ENCODE assay signal across 8 cellular contexts in genomic region chr5:132103969-132104391, GRCh38. TPM values are rescaled to one million over a fixed set of nuclear protein-coding genes. Genes with fewer than 3 reads are reported as not detected.
DNase-seq lines count a peak whose midpoint lies in the region; ATAC-seq, FAIRE-seq and TF ChIP-seq lines count a peak whose summit lies in the region.

No MANE protein-coding gene starts in this region.

- H3K36me3 ChIP-seq in BLaER1 (no peaks in the 10 kb centered on the region), astrocyte (ENCODE audit: insufficient read depth, low read length) (no peaks in the 10 kb centered on the region), uterus (no peaks in the 10 kb centered on the region), endodermal cell (ENCODE audit: control insufficient read depth, insufficient read depth, low read length) (no peaks in the 10 kb centered on the region)

- peaks cover 21% of the 10 kb centered on the region for H3K4me1 Mint-ChIP-seq in astrocyte (ENCODE audit: low read depth, unreplicated experiment)
- H3K4me1 Mint-ChIP-seq in endodermal cell = no peaks in the 10 kb centered on the region

- no peak overlapping the region for H3K4me3 Mint-ChIP-seq in astrocyte (ENCODE audit: unreplicated experiment)
- no peak overlapping the region for H3K4me3 Mint-ChIP-seq in endodermal cell

- H3K4me3 ChIP-seq in BLaER1 (no peak overlapping the region), astrocyte (ENCODE audit: insufficient read depth, low read depth, low read length) (peak overlapping the region; percentile 18), uterus (no peak overlapping the region), endodermal cell (ENCODE audit: low read length) (no peak overlapping the region)

- H3K4me2 ChIP-seq in BLaER1 (peak overlapping the region; percentile 86), astrocyte (ENCODE audit: low read length) (peak overlapping the region; percentile 81)

- no peak for TF ChIP-seq POLR2A in uterus (IDR thresholded peaks at IDR 0.05)

- H3K27ac Mint-ChIP-seq in astrocyte (ENCODE audit: unreplicated experiment) = no peak overlapping the region
- no peak overlapping the region for H3K27ac Mint-ChIP-seq in endodermal cell

- H3K4me1 ChIP-seq in BLaER1 = peaks cover 65% of the 10 kb centered on the region
- H3K4me1 ChIP-seq in astrocyte (ENCODE audit: insufficient read depth, low read length) = peaks cover 34% of the 10 kb centered on the region
- H3K4me1 ChIP-seq in uterus = no peaks in the 10 kb centered on the region
- H3K4me1 ChIP-seq in endodermal cell (ENCODE audit: control insufficient read depth, insufficient read depth, low read length) = no peaks in the 10 kb centered on the region

- peak; percentile 18 for ATAC-seq in GM19324 (IDR thresholded peaks at IDR 0.05; ENCODE audit: low FRiP score, unreplicated experiment)
- ATAC-seq in HG03342 (IDR thresholded peaks at IDR 0.05; ENCODE audit: unreplicated experiment) = peak; percentile 12

- no peaks in the 10 kb centered on the region for H3K79me2 ChIP-seq in astrocyte (ENCODE audit: insufficient read depth, low read length)

- H3K27ac ChIP-seq in BLaER1 = peak overlapping the region; percentile 61
- H3K27ac ChIP-seq in astrocyte (ENCODE audit: low read depth, low read length) = peak overlapping the region; percentile 77
- H3K27ac ChIP-seq in uterus = no peak overlapping the region
- no peak overlapping the region for H3K27ac ChIP-seq in endodermal cell (ENCODE audit: low read depth, low read length)

- H4K20me1 ChIP-seq in BLaER1 (no peaks in the 10 kb centered on the region), astrocyte (ENCODE audit: insufficient read depth, low read length) (no peaks in the 10 kb centered on the region)

- H3K9me3 ChIP-seq in BLaER1 (0 out of 2 replicates have a peak, but pooled peaks cover 2% of the 10 kb centered on the region), astrocyte (ENCODE audit: insufficient read depth, low read depth, low read length) (no peaks in the 10 kb centered on the region), uterus (no peaks in the 10 kb centered on the region), endodermal cell (ENCODE audit: control insufficient read depth, low read length) (no peaks in the 10 kb centered on the region)

- no peak for FAIRE-seq in astrocyte (lab: Jason Lieb, UNC)

- no peak for TF ChIP-seq CTCF in astrocyte (IDR thresholded peaks at IDR 0.05; ENCODE audit: insufficient read depth, low read depth, low read length)
- TF ChIP-seq CTCF in uterus (IDR thresholded peaks at IDR 0.05) = no peak
- TF ChIP-seq CTCF in endodermal cell (conservative IDR thresholded peaks at IDR 0.05) = no peak

- peak overlapping the region; percentile 24 for H2AFZ ChIP-seq in astrocyte (ENCODE audit: low read depth, low read length)

- H3K9ac ChIP-seq in BLaER1 = no peak overlapping the region; the same call in 1 of the 2 replicates
- H3K9ac ChIP-seq in astrocyte (ENCODE audit: low read length) = peak overlapping the region; percentile 32
- H3K9ac ChIP-seq in endodermal cell (ENCODE audit: extremely low read depth, low read length, poor library complexity, severe bottlenecking) = no peak overlapping the region

- H3K9me3 Mint-ChIP-seq in astrocyte (ENCODE audit: unreplicated experiment) = peaks cover 4% of the 10 kb centered on the region
- H3K9me3 Mint-ChIP-seq in endodermal cell = peaks cover 5% of the 10 kb centered on the region

- intact Hi-C loops in uterus (cut with DNase I; ENCODE audit: low total_unique reads) = no loop called here

- H3K36me3 Mint-ChIP-seq in astrocyte (ENCODE audit: low read depth, unreplicated experiment) (no peaks in the 10 kb centered on the region), endodermal cell (ENCODE audit: low read depth) (no peaks in the 10 kb centered on the region)

- peaks cover 8% of the 10 kb centered on the region for H3K27me3 Mint-ChIP-seq in astrocyte (ENCODE audit: low read depth, unreplicated experiment)
- H3K27me3 Mint-ChIP-seq in endodermal cell (ENCODE audit: insufficient read depth) = peaks cover 5% of the 10 kb centered on the region

- no peaks in the 10 kb centered on the region for H3K27me3 ChIP-seq in BLaER1
- no peaks in the 10 kb centered on the region for H3K27me3 ChIP-seq in astrocyte (ENCODE audit: insufficient read depth, low read length)
- H3K27me3 ChIP-seq in uterus = no peaks in the 10 kb centered on the region
- peaks cover 9% of the 10 kb centered on the region for H3K27me3 ChIP-seq in endodermal cell (ENCODE audit: control insufficient read depth, insufficient read depth, low read length, poor library complexity, severe bottlenecking)

- WGBS in endodermal cell (ENCODE audit: insufficient coverage in 1 of 2, insufficient read length in 1 of 2), 2 experiments = 90 to 97% methylated on average over 5 to 6 of the region's 6 CpGs

- no peak for DNase-seq in astrocyte (ENCODE audit: low read depth)
- DNase-seq in uterus = no peak
- DNase-seq in NCI-H2196 (lab: John Stamatoyannopoulos, UW; ENCODE audit: unreplicated experiment) = no peak
- DNase-seq in endodermal cell = no peak
- DNase-seq in NOMO-1 (lab: John Stamatoyannopoulos, UW; ENCODE audit: unreplicated experiment in 2 of 2) = no peak

RNA-seq across cellular contexts. Expression of gene CSF2, which starts 30.4 kb away (rescaled TPM):
- total RNA-seq in astrocyte (not detected in 2 replicates), uterus (not detected), endodermal cell (not detected)
- not detected for polyA plus RNA-seq in endodermal cell (2013, experiment 1 of 2)
- not detected for polyA plus RNA-seq in endodermal cell (2013, experiment 2 of 2)

RNA-seq across cellular contexts. Expression of gene IL3, which starts 43.5 kb away (rescaled TPM):
- total RNA-seq in astrocyte (not detected in 2 replicates), uterus (not detected), endodermal cell (not detected)
- not detected for polyA plus RNA-seq in endodermal cell (2013, experiment 1 of 2)
- polyA plus RNA-seq in endodermal cell (2013, experiment 2 of 2) = not detected

Comparison
In these comparisons a context has a peak if more than half of its experiments do, and no peak if none do; other contexts are left out.
1. H3K27ac ChIP-seq: peak in BLaER1 (single experiment) and astrocyte (single experiment); none in uterus (0 of 2) and endodermal cell (single experiment).